ENCODE assay signal across 8 cellular contexts in genomic region chr14:60331201-60332045, GRCh38.
A peak's percentile ranks its signal among the peaks of the same experiment; 100 is the strongest.
DNase-seq lines count a peak whose midpoint lies in the region; ATAC-seq and TF ChIP-seq lines count a peak whose summit lies in the region.

No MANE protein-coding gene starts in this region.

- peak; percentile 79 for ATAC-seq in GM19452 (IDR thresholded peaks at IDR 0.05; ENCODE audit: unreplicated experiment)
- peak; percentile 43 for ATAC-seq in HG03575 (IDR thresholded peaks at IDR 0.05; ENCODE audit: extremely low read depth, insufficient number of reproducible peaks, low FRiP score, unreplicated experiment)
- ATAC-seq in naive B cell (ENCODE audit: low read depth in 2 of 2): peak; percentile 64 to 65

- H3K4me3 ChIP-seq in epithelial cell of proximal tubule (ENCODE audit: low read depth, low read length): peak overlapping the region; percentile 58

- H3K9me3 Mint-ChIP-seq in naive B cell: peaks cover 0 to under 1% (median 0%) of the 10 kb centered on the region in 7 donors

- peak overlapping the region; percentile 83 to 95 (median 89) for H3K27ac Mint-ChIP-seq in naive B cell

- TF ChIP-seq CTCF in epithelial cell of proximal tubule (conservative IDR thresholded peaks at IDR 0.05; ENCODE audit: low read depth, low read length): peak; percentile 93

- peaks cover 29 to 31% (median 30%) of the 10 kb centered on the region in 3 donors for H3K27me3 Mint-ChIP-seq in naive B cell

- DNase-seq in COR-L47 (lab: John Stamatoyannopoulos, UW): peak; percentile 80
- DNase-seq in NCI-H774 (lab: John Stamatoyannopoulos, UW): peak; percentile 48
- peak; percentile 42 to 76 (median 46) for DNase-seq in activated CD8-positive, alpha-beta memory T cell treated with anti-CD3 and anti-CD28 coated beads for 48 hours (ENCODE audit: low read depth in 2 of 3, low spot score in 2 of 3)
- no peak for DNase-seq in epithelial cell of proximal tubule (ENCODE audit: low read depth)
- peak; percentile 68 for DNase-seq in naive B cell
- peak; percentile 30 to 72 for DNase-seq in stimulated activated CD8-positive, alpha-beta memory T cell treated with anti-CD3 and anti-CD28 coated beads, Interleukin-7, amount 100 ng/mL, for 48 hours (ENCODE audit: extremely low read depth in 1 of 2, low read depth in 1 of 2)

- H3K4me3 Mint-ChIP-seq in naive B cell: peak overlapping the region; percentile 94 to 99 (median 96)

- peaks cover 20 to 33% (median 33%) of the 10 kb centered on the region in 3 donors for H3K4me1 Mint-ChIP-seq in naive B cell

- H3K36me3 Mint-ChIP-seq in naive B cell: no peaks in the 10 kb centered on the region
